ENCODE assay signal across 26 cellular contexts in genomic region chr3:102177075-102177755, GRCh38.
"Had no signal": no experiment of that assay in that cellular context is flagged by ENCODE, and none has a peak within 500 bp of the region (broad histone marks: within the 10 kb centered on the region; RNA-seq: fewer than 3 reads in every experiment).

No MANE protein-coding gene starts in this region.

- H3K27me3 ChIP-seq: brain microvascular endothelial cell, ovary, right lobe of liver, testis, upper lobe of left lung had no signal

- H3K36me3 ChIP-seq: brain microvascular endothelial cell, left ventricle myocardium inferior, ovary, right lobe of liver, upper lobe of left lung had no signal

- H3K4me3 ChIP-seq: coronary artery, left ventricle myocardium inferior, ovary, right lobe of liver, smooth muscle cell, testis, upper lobe of left lung had no signal

- H3K4me1 ChIP-seq: testis had no signal

- H3K4me1 Mint-ChIP-seq: activated T-helper 17 cell treated with anti-CD3 and anti-CD28 coated beads, Interleukin-2, amount 50 U/mL, for 72 hours; central memory CD8-positive, alpha-beta T cell; stimulated activated effector memory CD8-positive, alpha-beta T cell treated with anti-CD3 and anti-CD28 coated beads, Interleukin-12 subunit alpha, Interleukin-12 subunit beta, amount 100 ng/mL, for 72 hours had no signal

- ATAC-seq: activated CD8-positive, alpha-beta T cell treated with anti-CD3 and anti-CD28 coated beads for 36 hours; activated T-helper 17 cell treated with anti-CD3 and anti-CD28 coated beads, Interleukin-2, amount 50 U/mL, for 72 hours; naive thymus-derived CD8-positive, alpha-beta T cell; right lobe of liver; stimulated activated effector memory CD8-positive, alpha-beta T cell treated with anti-CD3 and anti-CD28 coated beads, Interleukin-12 subunit alpha, Interleukin-12 subunit beta, amount 100 ng/mL, for 72 hours had no signal

- H3K9me3 Mint-ChIP-seq: activated CD8-positive, alpha-beta T cell treated with anti-CD3 and anti-CD28 coated beads for 36 hours; activated T-helper 17 cell treated with anti-CD3 and anti-CD28 coated beads, Interleukin-2, amount 50 U/mL, for 72 hours; central memory CD8-positive, alpha-beta T cell; naive thymus-derived CD8-positive, alpha-beta T cell; stimulated activated effector memory CD8-positive, alpha-beta T cell treated with anti-CD3 and anti-CD28 coated beads, Interleukin-12 subunit alpha, Interleukin-12 subunit beta, amount 100 ng/mL, for 72 hours had no signal

- H3K9me3 ChIP-seq: left ventricle myocardium inferior, ovary, right lobe of liver, testis, upper lobe of left lung had no signal

- H3K36me3 Mint-ChIP-seq: memory B cell; naive thymus-derived CD8-positive, alpha-beta T cell; stimulated activated effector memory CD8-positive, alpha-beta T cell treated with anti-CD3 and anti-CD28 coated beads, Interleukin-12 subunit alpha, Interleukin-12 subunit beta, amount 100 ng/mL, for 72 hours had no signal

- H3K4me3 Mint-ChIP-seq: activated CD4-positive, alpha-beta T cell treated with anti-CD3 and anti-CD28 coated beads, Interleukin-2, amount 10 ng/mL, durations not matched to agents 24 days and 14 days; activated CD8-positive, alpha-beta T cell treated with anti-CD3 and anti-CD28 coated beads for 36 hours; activated T-helper 17 cell treated with anti-CD3 and anti-CD28 coated beads, Interleukin-2, amount 50 U/mL, for 72 hours; central memory CD8-positive, alpha-beta T cell; memory B cell; naive thymus-derived CD8-positive, alpha-beta T cell; stimulated activated effector memory CD8-positive, alpha-beta T cell treated with anti-CD3 and anti-CD28 coated beads, Interleukin-12 subunit alpha, Interleukin-12 subunit beta, amount 100 ng/mL, for 72 hours had no signal

- H3K27me3 Mint-ChIP-seq: activated CD4-positive, alpha-beta T cell treated with anti-CD3 and anti-CD28 coated beads, Interleukin-2, amount 10 ng/mL, durations not matched to agents 24 days and 14 days; central memory CD8-positive, alpha-beta T cell; memory B cell had no signal

- H3K4me2 ChIP-seq: smooth muscle cell had no signal

- H3K27ac Mint-ChIP-seq: activated CD4-positive, alpha-beta T cell treated with anti-CD3 and anti-CD28 coated beads, Interleukin-2, amount 10 ng/mL, durations not matched to agents 24 days and 14 days; activated CD8-positive, alpha-beta T cell treated with anti-CD3 and anti-CD28 coated beads for 36 hours; activated T-helper 17 cell treated with anti-CD3 and anti-CD28 coated beads, Interleukin-2, amount 50 U/mL, for 72 hours; memory B cell; naive thymus-derived CD8-positive, alpha-beta T cell; stimulated activated effector memory CD8-positive, alpha-beta T cell treated with anti-CD3 and anti-CD28 coated beads, Interleukin-12 subunit alpha, Interleukin-12 subunit beta, amount 100 ng/mL, for 72 hours had no signal

- H3K27ac ChIP-seq: brain microvascular endothelial cell, coronary artery, left ventricle myocardium inferior, ovary, right lobe of liver, testis, upper lobe of left lung had no signal

- DNase-seq: activated CD4-positive, alpha-beta T cell treated with anti-CD3 and anti-CD28 coated beads, Interleukin-2, amount 10 ng/mL, durations not matched to agents 24 days and 14 days; activated CD4-positive, CD25-positive, alpha-beta regulatory T cell; activated CD8-positive, alpha-beta T cell treated with anti-CD3 and anti-CD28 coated beads for 36 hours; activated naive CD4-positive, alpha-beta T cell; activated T-cell treated with anti-CD3 and anti-CD28 coated beads, Interleukin-2, amount 50 U/mL, for 1 hour; anterior cingulate cortex; brain microvascular endothelial cell; erythroblast; foreskin melanocyte; head of caudate nucleus; kidney; left ventricle myocardium inferior; naive thymus-derived CD8-positive, alpha-beta T cell; ovary; right lobe of liver; stimulated activated CD4-positive, alpha-beta T cell treated with anti-CD3 and anti-CD28 coated beads, Interleukin-4, amount 100 ng/mL, for 24 hours; SW 1271; T-helper 2 cell; testis; upper lobe of left lung had no signal
